In genomic region chrX:151174581-151175282, GRCh38 we compare ENCODE assay signal across 26 cellular contexts. TPM values are rescaled to one million over a fixed set of nuclear protein-coding genes. Genes with fewer than 3 reads are reported as not detected.
DNase-seq lines count a peak whose midpoint lies in the region; ATAC-seq, FAIRE-seq and TF ChIP-seq lines count a peak whose summit lies in the region.
"Had no signal": no experiment of that assay in that cellular context is flagged by ENCODE, and none has a peak within 500 bp of the region (broad histone marks: within the 10 kb centered on the region; RNA-seq: fewer than 3 reads in every experiment).

No MANE protein-coding gene starts in this region.

- ATAC-seq in GM19328 (IDR thresholded peaks at IDR 0.05; ENCODE audit: unreplicated experiment): no peak
- ATAC-seq in gastroesophageal sphincter: no peak
- ATAC-seq: PC-3 had no signal

- 2% methylated on average over 31 of the region's 37 CpGs for WGBS in HUES64
- 1 to 7% methylated on average over 5 to 13 of the region's 37 CpGs for WGBS in mesodermal cell (ENCODE audit: insufficient coverage in 2 of 2), 2 experiments
- WGBS in gastroesophageal sphincter (ENCODE audit: low coverage in 1 of 2), 2 donors: 33% methylated on average over 18 of the region's 37 CpGs; no CpG with 5 or more reads in 1 of the 2 donors

- H3K4me2 ChIP-seq in endothelial cell of umbilical vein (ENCODE audit: insufficient read depth, low read length): no peak overlapping the region
- H3K4me2 ChIP-seq: KMS-11 had no signal

- H3K79me2 ChIP-seq in endothelial cell of umbilical vein (ENCODE audit: control insufficient read depth, insufficient read depth, low read length): no peaks in the 10 kb centered on the region

- H3K9me1 ChIP-seq in endothelial cell of umbilical vein (replicated peaks; ENCODE audit: control insufficient read depth, extremely low read depth, insufficient read depth, low read length): no peaks in the 10 kb centered on the region

- BruUV-seq in endothelial cell of umbilical vein (replicated peaks; lab: Mats Ljungman, UMichigan): no TSS peak

- H3K4me3 ChIP-seq in HUES64 (ENCODE audit: low read length) (peak overlapping the region; percentile 59), endothelial cell of umbilical vein (replicated peaks in 1 of 3; ENCODE audit: insufficient read depth in 1 of 3, low read depth in 1 of 3, low read length in 3 of 3) (no peak overlapping the region), mesodermal cell (ENCODE audit: extremely low read depth, insufficient read depth, low read length, poor library complexity, severe bottlenecking) (peak overlapping the region; percentile 11), gastroesophageal sphincter (no peak overlapping the region)

- H4K20me1 ChIP-seq in endothelial cell of umbilical vein (replicated peaks; ENCODE audit: control insufficient read depth, extremely low read depth, insufficient read depth, low read length): no peaks in the 10 kb centered on the region

- H3K27ac ChIP-seq in HUES64 (ENCODE audit: low read depth, low read length) (no peak overlapping the region), endothelial cell of umbilical vein (ENCODE audit: insufficient read depth, low read depth, low read length) (no peak overlapping the region), mesodermal cell (ENCODE audit: low read depth, low read length, severe bottlenecking) (no peak overlapping the region), gastroesophageal sphincter (no peak overlapping the region)
- H3K27ac ChIP-seq: C4-2B, KMS-11, neutrophil had no signal

- peaks cover 6% of the 10 kb centered on the region; the same call in 1 of the 2 replicates for H3K9me3 ChIP-seq in HUES64 (ENCODE audit: insufficient read depth, low read depth, low read length)
- no peaks in the 10 kb centered on the region for H3K9me3 ChIP-seq in endothelial cell of umbilical vein (replicated peaks; ENCODE audit: control insufficient read depth, insufficient read depth, low read length)
- no peaks in the 10 kb centered on the region for H3K9me3 ChIP-seq in mesodermal cell (ENCODE audit: control insufficient read depth, low read length)
- H3K9me3 ChIP-seq in gastroesophageal sphincter: peaks cover 0 to 11% (median 0%) of the 10 kb centered on the region in 3 donors
- H3K9me3 ChIP-seq: neutrophil had no signal

- CTCF ChIA-PET in endothelial cell of umbilical vein (lab: Charles Lee): no interaction called here

- dilution Hi-C loops in endothelial cell of umbilical vein (cut with MboI; ENCODE audit: extremely low pct_ligation_motif_present, low sequenced_read_pairs): no loop called here

- H3K4me1 ChIP-seq in HUES64 (ENCODE audit: insufficient read depth, low read length) (0 out of 2 replicates have a peak, but pooled peaks cover 3% of the 10 kb centered on the region), endothelial cell of umbilical vein (ENCODE audit: control insufficient read depth, extremely low read depth, insufficient read depth, low read length) (no peaks in the 10 kb centered on the region), mesodermal cell (ENCODE audit: control insufficient read depth, insufficient read depth, low read length, poor library complexity, severe bottlenecking) (no peaks in the 10 kb centered on the region), gastroesophageal sphincter (peaks cover 0 to 20% (median 0%) of the 10 kb centered on the region in 3 donors)

- TF ChIP-seq CTCF in endothelial cell of umbilical vein (IDR thresholded peaks at IDR 0.05; ENCODE audit: extremely low read depth in 1 of 2, insufficient read depth in 1 of 2, low read depth in 1 of 2, low read length in 2 of 2) (no peak), gastroesophageal sphincter (IDR thresholded peaks at IDR 0.05) (no peak)

- FAIRE-seq in endothelial cell of umbilical vein (lab: Jason Lieb, UNC) (no peak), GM19239 (lab: Jason Lieb, UNC) (no peak)
- FAIRE-seq: GM12891 had no signal

- no peak for TF ChIP-seq EP300 in gastroesophageal sphincter (IDR thresholded peaks at IDR 0.05)

- no peaks in the 10 kb centered on the region for H3K36me3 ChIP-seq in HUES64 (ENCODE audit: insufficient read depth, low read length)
- H3K36me3 ChIP-seq in endothelial cell of umbilical vein (ENCODE audit: control insufficient read depth in 2 of 2, extremely low read depth in 1 of 2, insufficient read depth in 2 of 2, low read length in 2 of 2): no peaks in the 10 kb centered on the region
- no peaks in the 10 kb centered on the region for H3K36me3 ChIP-seq in mesodermal cell (ENCODE audit: control insufficient read depth, insufficient read depth, low read length)
- no peaks in the 10 kb centered on the region for H3K36me3 ChIP-seq in gastroesophageal sphincter
- H3K36me3 ChIP-seq: neutrophil had no signal

- no peak overlapping the region for H3K9ac ChIP-seq in HUES64 (ENCODE audit: low read depth, low read length)
- H3K9ac ChIP-seq in endothelial cell of umbilical vein (replicated peaks; ENCODE audit: extremely low read depth, insufficient read depth, low read length): no peak overlapping the region
- H3K9ac ChIP-seq: KMS-11 had no signal

- TF ChIP-seq POLR2A in endothelial cell of umbilical vein (IDR thresholded peaks at IDR 0.05; ENCODE audit: low read depth, low read length) (no peak), gastroesophageal sphincter (IDR thresholded peaks at IDR 0.05) (no peak)

- peaks cover 76% of the 10 kb centered on the region for H3K27me3 ChIP-seq in HUES64 (ENCODE audit: insufficient read depth, low read length)
- peaks cover 17 to 26% of the 10 kb centered on the region in 2 experiments for H3K27me3 ChIP-seq in endothelial cell of umbilical vein (ENCODE audit: control insufficient read depth in 2 of 2, insufficient read depth in 2 of 2, low read length in 2 of 2)
- peaks cover 69% of the 10 kb centered on the region for H3K27me3 ChIP-seq in gastroesophageal sphincter

- POLR2A ChIA-PET in endothelial cell of umbilical vein (lab: Charles Lee): no interaction called here

- intact Hi-C loops in endothelial cell of umbilical vein (cut with micrococcal nuclease): no loop called here

- H2AFZ ChIP-seq in endothelial cell of umbilical vein (ENCODE audit: low read depth, low read length): no peak overlapping the region

- DNase-seq in Daoy (ENCODE audit: low read depth): peak; percentile 22
- no peak for DNase-seq in endothelial cell of umbilical vein (ENCODE audit: low read depth, low spot score)
- no peak for DNase-seq in NCI-H446 treated with DMSO at 0.1 percent for 48 hours (lab: John Stamatoyannopoulos, UW)
- DNase-seq in GM19239 (ENCODE audit: insufficient read length, low spot score): no peak
- DNase-seq: activated CD4-positive, alpha-beta T cell treated with anti-CD3 and anti-CD28 coated beads, Interleukin-2, amount 50 U/mL, for 48 hours; activated naive CD4-positive, alpha-beta T cell; activated T-cell treated with anti-CD3 and anti-CD28 coated beads for 4 hours; cerebellar nuclear complex; effector memory CD4-positive, alpha-beta T cell; midbrain; NCI-H1048; NCI-H2081 treated with DMSO at 0.1 percent for 48 hours; NCI-H510A treated with DMSO at 0.1 percent for 48 hours; PC-3; SIG-M5 had no signal

TF ChIP-seq in endothelial cell of umbilical vein, 7 proteins besides CTCF, POLR2A, EP300 and RAD21:
- TF ChIP-seq JUN (IDR thresholded peaks at IDR 0.05; ENCODE audit: borderline replicate concordance, insufficient read depth, insufficient read length, low read depth) (no peak), MYC (IDR thresholded peaks at IDR 0.05; ENCODE audit: low read depth, low read length) (no peak), EZH2 (IDR thresholded peaks at IDR 0.05; ENCODE audit: borderline replicate concordance, low read depth, low read length, severe bottlenecking) (peak; percentile 1), GATA2 (IDR thresholded peaks at IDR 0.05; ENCODE audit: insufficient read depth, insufficient read length, low read depth, low read length) (no peak), POLR2AphosphoS5 (IDR thresholded peaks at IDR 0.05; ENCODE audit: insufficient read depth, low read depth, low read length) (no peak)
TF ChIP-seq in endothelial cell of umbilical vein: peak in this region for 1.

RNA-seq across cellular contexts. Expression of gene GPR50, which starts 1.7 kb away (rescaled TPM):
- total RNA-seq in Daoy (2014; rRNA removed; shearing (Covaris generic)): not detected in 2 replicates
- polyA plus RNA-seq in HUES64 (2013, experiment 1 of 2): 2.7 TPM
- 2.3 TPM for polyA plus RNA-seq in HUES64 (2013, experiment 2 of 2)
- total RNA-seq in endothelial cell of umbilical vein (not detected in 2 replicates), gastroesophageal sphincter (not detected)
- polyA plus RNA-seq in endothelial cell of umbilical vein: not detected in 2 replicates
- not detected in 2 replicates for polyA plus RNA-seq in endothelial cell of umbilical vein (2011; cell fraction: cytosol; rRNA removed)
- not detected in 2 replicates for polyA plus RNA-seq in endothelial cell of umbilical vein (2011; cell fraction: nucleus; rRNA removed)
- not detected in 2 replicates for polyA plus RNA-seq in endothelial cell of umbilical vein (2012)
- polyA minus RNA-seq in endothelial cell of umbilical vein: not detected in 2 replicates
- polyA minus RNA-seq in endothelial cell of umbilical vein (2011; cell fraction: cytosol; rRNA and poly(A)+ RNA removed): not detected
- not detected in 2 replicates for polyA minus RNA-seq in endothelial cell of umbilical vein (2011; cell fraction: nucleus; rRNA and poly(A)+ RNA removed)
- 1.6 TPM for polyA plus RNA-seq in mesodermal cell (2013, experiment 1 of 2)
- 0.86 TPM for polyA plus RNA-seq in mesodermal cell (2013, experiment 2 of 2)
- total RNA-seq: kidney epithelial cell; PC-3; T-helper 1 cell treated with Interleukin-12 subunit alpha and Interleukin-12 subunit beta and Interleukin-4 antibody, amounts not matched to agents 30 ng/mL and 1 ng/mL, for 36 hours; temporal lobe had no signal

Comparison
In these comparisons a context has a peak if more than half of its experiments do, and no peak if none do; other contexts are left out.
1. H3K4me3 ChIP-seq: peak in HUES64 (single experiment) and mesodermal cell (single experiment); none in endothelial cell of umbilical vein (0 of 3) and gastroesophageal sphincter (0 of 2).